Comparison of ENCODE assay signal across 8 cellular contexts in genomic region chr3:158313344-158313927, GRCh38.
DNase-seq lines count a peak whose midpoint lies in the region; ATAC-seq and FAIRE-seq lines count a peak whose summit lies in the region.

No MANE protein-coding gene starts in this region.

- peak; percentile 33 for FAIRE-seq in colon (lab: Jason Lieb, UNC)

- DNase-seq in NCI-H1436 (lab: John Stamatoyannopoulos, UW) (peak; percentile 45), NCI-H1436 treated with DMSO at 0.1 percent for 48 hours (lab: John Stamatoyannopoulos, UW) (no peak), NCI-H2227 (lab: John Stamatoyannopoulos, UW; ENCODE audit: unreplicated experiment) (peak; percentile 17), skeletal muscle cell (ENCODE audit: low read depth) (peak; percentile 6), GM19238 (ENCODE audit: insufficient read length, low spot score) (no peak), superior temporal gyrus (ENCODE audit: extremely low spot score) (no peak)

- peak; percentile 53 for ATAC-seq in HG02678 (IDR thresholded peaks at IDR 0.05; ENCODE audit: unreplicated experiment)

- no peak overlapping the region for H3K4me3 ChIP-seq in skeletal muscle cell (ENCODE audit: low read depth, low read length)

Comparison
In these comparisons a context has a peak if more than half of its experiments do, and no peak if none do; other contexts are left out.
1. DNase-seq: peak in NCI-H1436 (single experiment), NCI-H2227 (single experiment) and skeletal muscle cell (single experiment); none in NCI-H1436 treated with DMSO at 0.1 percent for 48 hours (single experiment), GM19238 (single experiment) and superior temporal gyrus (single experiment).